ENCODE assay signal across 8 cellular contexts in the genomic region with DNA sequence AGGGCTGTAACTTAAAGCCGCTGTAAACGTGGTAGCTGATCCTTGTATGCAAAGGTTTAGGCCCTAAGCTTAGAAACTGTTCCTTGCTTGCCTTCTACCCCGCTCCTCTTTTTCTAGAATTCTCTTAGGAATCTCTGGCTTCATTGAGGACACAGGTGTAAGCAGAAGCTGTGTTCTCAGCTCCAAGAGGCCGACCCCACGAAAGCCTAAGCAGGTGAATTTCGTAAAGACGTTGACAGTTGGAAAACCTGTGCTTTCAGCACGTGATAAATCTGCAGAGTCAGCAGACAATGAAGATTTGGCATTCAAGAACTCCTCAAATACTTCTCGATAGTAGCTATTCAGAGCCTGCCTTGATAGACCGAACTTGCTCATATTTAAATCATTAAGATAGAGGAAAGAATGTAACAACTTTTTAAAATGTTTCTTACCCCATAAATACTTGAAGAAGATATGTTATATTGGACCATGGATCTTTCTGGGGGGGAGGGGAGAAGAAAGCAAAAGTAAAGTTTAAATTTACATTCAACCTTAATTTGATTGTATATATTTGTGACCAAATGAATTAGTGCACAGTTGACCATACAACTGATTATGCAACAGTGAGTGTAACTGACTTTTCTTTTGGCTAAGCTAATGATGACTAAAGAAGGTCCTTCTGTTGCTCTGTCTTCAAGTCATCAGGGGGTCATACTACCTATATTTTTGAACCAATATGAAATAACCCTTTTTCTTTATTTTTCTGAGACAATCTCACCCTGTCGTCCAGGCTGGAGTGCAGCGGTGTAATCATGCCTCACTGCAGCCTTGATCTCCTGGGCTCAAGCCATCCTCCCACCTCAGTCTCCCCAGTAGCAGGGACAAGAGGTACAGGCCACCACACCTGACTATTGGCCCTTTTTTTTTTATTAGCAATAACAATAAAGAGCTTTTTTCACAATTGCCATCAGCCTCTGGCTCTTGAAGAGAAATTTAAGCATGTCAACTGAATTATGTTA. TPM values are rescaled to one million over a fixed set of nuclear protein-coding genes. Genes with fewer than 3 reads are reported as not detected.
DNase-seq lines count a peak whose midpoint lies in the region; ATAC-seq, FAIRE-seq and TF ChIP-seq lines count a peak whose summit lies in the region.

No MANE protein-coding gene starts in this region.

- TF ChIP-seq CTCF in NB4 (IDR thresholded peaks at IDR 0.05; ENCODE audit: low read depth, low read length) (no peak), breast epithelium (IDR thresholded peaks at IDR 0.05) (no peak), D721Med (IDR thresholded peaks at IDR 0.05; ENCODE audit: insufficient read depth, missing control alignments) (no peak)

- H3K4me3 ChIP-seq in NB4 (ENCODE audit: low read depth, low read length) (peak overlapping the region; percentile 77), breast epithelium (peak overlapping the region; percentile 86 to 94 (median 89)), mononuclear cell (ENCODE audit: low read length) (peak overlapping the region; percentile 91)

- FAIRE-seq in GM12892 (lab: Jason Lieb, UNC): no peak
- no peak for FAIRE-seq in D721Med (lab: Jason Lieb, UNC)

- TF ChIP-seq POLR2A in NB4 (IDR thresholded peaks at IDR 0.05; ENCODE audit: extremely low read depth, insufficient read length) (no peak), breast epithelium (IDR thresholded peaks at IDR 0.05) (no peak), GM12892 (IDR thresholded peaks at IDR 0.05; ENCODE audit: low read depth, low read length) (no peak)

- intact Hi-C loops in breast epithelium (cut with DNase I; ENCODE audit: low total_unique reads): no loop called here

- H3K27me3 ChIP-seq in breast epithelium (no peaks in the 10 kb centered on the region), mononuclear cell (ENCODE audit: insufficient read depth, low read length) (no peaks in the 10 kb centered on the region)

- H3K27ac ChIP-seq in breast epithelium: peak overlapping the region; percentile 95 to 97

- no peak for ATAC-seq in HG03354 (IDR thresholded peaks at IDR 0.05; ENCODE audit: poor library complexity, severe bottlenecking, unreplicated experiment)

- no peaks in the 10 kb centered on the region for H3K9me3 ChIP-seq in breast epithelium
- H3K9me3 ChIP-seq in mononuclear cell (ENCODE audit: low read depth, low read length): no peaks in the 10 kb centered on the region

- H3K4me1 ChIP-seq in breast epithelium: peaks cover 0 to 9% of the 10 kb centered on the region in 2 donors
- H3K4me1 ChIP-seq in mononuclear cell (ENCODE audit: insufficient read depth, low read length): peaks cover 64% of the 10 kb centered on the region

- H3K36me3 ChIP-seq in breast epithelium: no peaks in the 10 kb centered on the region

- DNase-seq in NCI-H2196 (lab: John Stamatoyannopoulos, UW; ENCODE audit: unreplicated experiment) (peak; percentile 15), NCI-H2196 treated with DMSO at 0.1 percent for 48 hours (lab: John Stamatoyannopoulos, UW; ENCODE audit: unreplicated experiment) (no peak), NB4 (ENCODE audit: low read depth) (peak; percentile 57), breast epithelium (ENCODE audit: low spot score in 2 of 2) (no peak), GM12892 (ENCODE audit: insufficient read length) (no peak), D721Med (ENCODE audit: insufficient read length, low spot score) (no peak)

RNA-seq across cellular contexts. Expression of gene GDI2, which starts 1.2 kb away (rescaled TPM):
- total RNA-seq in breast epithelium (100 to 1,000 TPM; 249 to 342 (median 259) TPM), mononuclear cell (351 TPM)
- 202 TPM for polyA plus RNA-seq in GM12892 (2012; ENCODE audit: missing spikeins)

Comparison
In these comparisons a context has a peak if more than half of its experiments do, and no peak if none do; other contexts are left out.
1. DNase-seq: peak in NCI-H2196 (single experiment) and NB4 (single experiment); none in NCI-H2196 treated with DMSO at 0.1 percent for 48 hours (single experiment), breast epithelium (0 of 2), GM12892 (single experiment) and D721Med (single experiment).
2. Peak in every context shown above with its lines, with median percentiles within 50 percentile points of each other: H3K4me3 ChIP-seq.